ENCODE assay signal across 19 cellular contexts in the genomic region with DNA sequence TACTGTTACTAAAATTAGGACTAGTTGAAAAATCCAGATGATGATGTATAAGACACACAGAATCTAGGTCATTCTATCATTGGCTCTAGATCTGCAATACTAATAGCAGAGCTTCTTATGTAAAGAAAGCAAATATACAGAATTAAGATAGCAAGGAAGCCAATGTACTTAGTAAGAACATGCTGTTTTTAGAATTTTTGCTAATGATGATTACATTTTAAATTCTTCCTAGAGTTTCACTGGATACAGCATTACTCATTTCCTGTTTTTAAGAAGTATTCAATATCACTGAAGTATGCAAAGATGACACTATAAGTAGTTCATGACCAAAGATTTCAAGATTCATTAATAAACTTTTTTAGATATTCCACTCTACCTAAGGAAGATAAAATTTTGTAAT.
DNase-seq lines count a peak whose midpoint lies in the region; TF ChIP-seq lines count a peak whose summit lies in the region.
"Had no signal": no experiment of that assay in that cellular context is flagged by ENCODE, and none has a peak within 500 bp of the region (broad histone marks: within the 10 kb centered on the region; RNA-seq: fewer than 3 reads in every experiment).

No MANE protein-coding gene starts in this region.

- H3K4me3 ChIP-seq in mammary epithelial cell (replicated peaks in 1 of 3; ENCODE audit: insufficient read depth in 1 of 3, low read depth in 2 of 3, low read length in 3 of 3): no peak overlapping the region
- H3K4me3 ChIP-seq in fibroblast of the aortic adventitia (ENCODE audit: low read depth, low read length): no peak overlapping the region
- H3K4me3 ChIP-seq in left ventricle myocardium inferior: no peak overlapping the region
- H3K4me3 ChIP-seq: colonic mucosa, Peyer's patch, prostate gland, testis had no signal

- POLR2A ChIA-PET in MCF 10A (lab: Yijun Ruan, JAX): no interaction called here

- H3K36me3 Mint-ChIP-seq in MCF 10A (ENCODE audit: insufficient read depth, unreplicated experiment): no peaks in the 10 kb centered on the region
- H3K36me3 Mint-ChIP-seq: immature natural killer cell had no signal

- H3K4me3 Mint-ChIP-seq in MCF 10A (ENCODE audit: unreplicated experiment): no peak overlapping the region
- H3K4me3 Mint-ChIP-seq: activated CD4-positive, alpha-beta T cell treated with anti-CD3 and anti-CD28 coated beads, Interleukin-2, amount 10 ng/mL, durations not matched to agents 7 days and 5 days; immature natural killer cell; nephron progenitor cell had no signal

- no peak overlapping the region for H2AFZ ChIP-seq in mammary epithelial cell (ENCODE audit: low read depth, low read length)

- peak; percentile 56 for DNase-seq in mammary epithelial cell
- DNase-seq in MCF 10A (ENCODE audit: unreplicated experiment): no peak
- peak; percentile 43 for DNase-seq in amniotic epithelial cell (ENCODE audit: low read depth)
- peak; percentile 32 for DNase-seq in fibroblast of the aortic adventitia (ENCODE audit: low read depth)
- no peak for DNase-seq in NCI-H1417 treated with DMSO at 0.1 percent for 48 hours (lab: John Stamatoyannopoulos, UW)
- no peak for DNase-seq in effector CD4-positive, alpha-beta T cell
- DNase-seq in NK-92 (lab: John Stamatoyannopoulos, UW; ENCODE audit: unreplicated experiment): no peak
- DNase-seq in left ventricle myocardium inferior: no peak
- DNase-seq: activated CD4-positive, alpha-beta T cell treated with anti-CD3 and anti-CD28 coated beads, Interleukin-2, amount 10 ng/mL, durations not matched to agents 7 days and 5 days; activated naive CD4-positive, alpha-beta T cell; colonic mucosa; immature natural killer cell; NCI-H2227 treated with DMSO at 0.1 percent for 48 hours; nephron progenitor cell; Peyer's patch; testis had no signal

- intact Hi-C loops in mammary epithelial cell (cut with micrococcal nuclease): no loop called here
- intact Hi-C loops in MCF 10A (cut with micrococcal nuclease): no loop called here
- intact Hi-C loops in left ventricle myocardium inferior (cut with micrococcal nuclease): no loop called here

- H3K27ac ChIP-seq in mammary epithelial cell (ENCODE audit: insufficient read depth, low read depth, low read length) (peak overlapping the region; percentile 81), left ventricle myocardium inferior (replicated peaks) (no peak overlapping the region)
- H3K27ac ChIP-seq: 22Rv1, C4-2B, colonic mucosa, Peyer's patch, prostate gland, testis had no signal

- no peaks in the 10 kb centered on the region for H3K79me2 ChIP-seq in mammary epithelial cell (ENCODE audit: insufficient read depth, low read length)

- H3K9me3 Mint-ChIP-seq in MCF 10A (ENCODE audit: unreplicated experiment): peaks cover 7% of the 10 kb centered on the region
- H3K9me3 Mint-ChIP-seq: activated CD4-positive, alpha-beta T cell treated with anti-CD3 and anti-CD28 coated beads, Interleukin-2, amount 10 ng/mL, durations not matched to agents 7 days and 5 days had no signal

- H3K9me3 ChIP-seq in mammary epithelial cell (replicated peaks; ENCODE audit: insufficient read depth, low read length) (peaks cover 4% of the 10 kb centered on the region), left ventricle myocardium inferior (replicated peaks) (peaks cover 17% of the 10 kb centered on the region)
- H3K9me3 ChIP-seq: colonic mucosa, Peyer's patch, prostate gland, testis had no signal

- H3K27me3 Mint-ChIP-seq in MCF 10A (ENCODE audit: insufficient read depth, unreplicated experiment): no peaks in the 10 kb centered on the region

- CTCF ChIA-PET in mammary epithelial cell (lab: Charles Lee; ENCODE audit: low non-redundant PET): no interaction called here
- CTCF ChIA-PET in MCF 10A (lab: Yijun Ruan, JAX): no interaction called here

- no peak for TF ChIP-seq CTCF in mammary epithelial cell (conservative IDR thresholded peaks at IDR 0.05 in 1 of 2, IDR thresholded peaks at IDR 0.05 in 1 of 2; ENCODE audit: extremely low read depth in 1 of 2, insufficient read depth in 1 of 2, low read depth in 1 of 2, low read length in 2 of 2)
- TF ChIP-seq CTCF in MCF 10A (IDR thresholded peaks at IDR 0.05; ENCODE audit: unreplicated experiment): no peak
- no peak for TF ChIP-seq CTCF in fibroblast of the aortic adventitia (IDR thresholded peaks at IDR 0.05; ENCODE audit: insufficient read depth, low read length)
- TF ChIP-seq CTCF in left ventricle myocardium inferior (IDR thresholded peaks at IDR 0.05; ENCODE audit: borderline replicate concordance): no peak

- peaks cover 22% of the 10 kb centered on the region for H3K4me1 ChIP-seq in mammary epithelial cell (ENCODE audit: insufficient read depth, low read length)
- no peaks in the 10 kb centered on the region for H3K4me1 ChIP-seq in left ventricle myocardium inferior
- H3K4me1 ChIP-seq: colonic mucosa, Peyer's patch, prostate gland, testis had no signal

- no peaks in the 10 kb centered on the region for H4K20me1 ChIP-seq in mammary epithelial cell (ENCODE audit: insufficient read depth, low read length)

- dilution Hi-C loops in mammary epithelial cell (cut with HindIII; ENCODE audit: low sequenced_read_pairs): no loop called here

- peak overlapping the region; percentile 31 for H3K4me2 ChIP-seq in mammary epithelial cell (ENCODE audit: insufficient read depth, low read depth, low read length)

- no TSS peak for BruUV-seq in mammary epithelial cell (replicated peaks; lab: Mats Ljungman, UMichigan)
- BruUV-seq in MCF 10A (replicated peaks; lab: Mats Ljungman, UMichigan): no TSS peak

- H3K36me3 ChIP-seq in mammary epithelial cell (ENCODE audit: insufficient read depth, low read length) (no peaks in the 10 kb centered on the region), left ventricle myocardium inferior (no peaks in the 10 kb centered on the region)
- H3K36me3 ChIP-seq: colonic mucosa, Peyer's patch, prostate gland had no signal

- H3K27me3 ChIP-seq in mammary epithelial cell (ENCODE audit: insufficient read depth, low read length): no peaks in the 10 kb centered on the region
- H3K27me3 ChIP-seq in left ventricle myocardium inferior (ENCODE audit: low read depth): peaks cover 3% of the 10 kb centered on the region
- H3K27me3 ChIP-seq: colonic mucosa, Peyer's patch, testis had no signal

- in situ Hi-C loops in mammary epithelial cell (cut with MboI; ENCODE audit: low sequenced_read_pairs in 2 of 2): loop anchor here (25.0 kb wide), 2 partner anchors 152 to 823 kb away; no protein-coding TSS in a partner anchor

- no peak overlapping the region for H3K27ac Mint-ChIP-seq in MCF 10A (ENCODE audit: low read depth, unreplicated experiment)
- H3K27ac Mint-ChIP-seq: activated CD4-positive, alpha-beta T cell treated with anti-CD3 and anti-CD28 coated beads, Interleukin-2, amount 10 ng/mL, durations not matched to agents 7 days and 5 days; immature natural killer cell; nephron progenitor cell had no signal

- H3K9ac ChIP-seq in mammary epithelial cell (ENCODE audit: insufficient read depth, low read length): no peak overlapping the region

- H3K4me1 Mint-ChIP-seq in MCF 10A (ENCODE audit: insufficient read depth, unreplicated experiment): peaks cover 7% of the 10 kb centered on the region
- H3K4me1 Mint-ChIP-seq: activated CD4-positive, alpha-beta T cell treated with anti-CD3 and anti-CD28 coated beads, Interleukin-2, amount 10 ng/mL, durations not matched to agents 7 days and 5 days; immature natural killer cell; nephron progenitor cell had no signal

Comparison
In these comparisons a context has a peak if more than half of its experiments do, and no peak if none do; other contexts are left out.
1. DNase-seq: peak in mammary epithelial cell (single experiment), amniotic epithelial cell (single experiment) and fibroblast of the aortic adventitia (single experiment); none in MCF 10A (single experiment), NCI-H1417 treated with DMSO at 0.1 percent for 48 hours (single experiment), effector CD4-positive, alpha-beta T cell (single experiment), NK-92 (single experiment) and left ventricle myocardium inferior (single experiment).